Comparison of ENCODE assay signal across 11 cellular contexts in the genomic region with DNA sequence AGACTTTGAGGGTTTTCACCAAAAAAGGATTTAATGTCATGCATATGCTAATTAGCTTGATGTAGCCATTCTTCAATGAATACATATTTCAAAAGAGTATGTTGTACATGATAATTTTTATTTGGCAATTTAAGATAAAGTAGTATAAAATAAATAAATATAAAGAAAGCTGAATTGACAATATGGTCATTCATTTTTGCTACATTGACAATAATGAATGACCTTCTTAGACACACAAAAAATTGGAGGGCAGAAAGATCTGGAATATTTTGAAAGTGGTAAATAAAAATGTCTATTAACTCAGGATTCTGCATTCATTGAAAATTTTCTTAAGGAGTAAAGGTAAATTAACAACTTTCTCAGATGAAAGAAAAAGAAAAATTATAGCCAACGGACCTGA.
"Had no signal": no experiment of that assay in that cellular context is flagged by ENCODE, and none has a peak within 500 bp of the region (broad histone marks: within the 10 kb centered on the region; RNA-seq: fewer than 3 reads in every experiment).

No MANE protein-coding gene starts in this region.

- H3K9ac ChIP-seq: GM23248 had no signal

- ATAC-seq: GM23338, HCT116 had no signal

- H3K27ac ChIP-seq: GM23248 had no signal

- H3K4me2 ChIP-seq: GM23338 had no signal

- H3K9me3 ChIP-seq: HAP-1 had no signal

- H3K36me3 ChIP-seq: HAP-1 had no signal

- H2AFZ ChIP-seq: GM23248, GM23338 had no signal

- DNase-seq: GM23248, GOT3, H7, H9, HCEC 1CT, HFFc6 had no signal

- H3K4me3 ChIP-seq: GM23248, GM23338, HAP-1 had no signal

- FAIRE-seq: H1, H54 had no signal

- H3K4me1 ChIP-seq: HAP-1 had no signal
